ENCODE assay signal across 8 cellular contexts in genomic region chr15:82709081-82709420, GRCh38.
DNase-seq lines count a peak whose midpoint lies in the region.

No MANE protein-coding gene starts in this region.

- H3K9me3 ChIP-seq in endocrine pancreas (ENCODE audit: control insufficient read depth, low read length) = no peaks in the 10 kb centered on the region

- peak overlapping the region; percentile 42 for H3K9ac ChIP-seq in endocrine pancreas (ENCODE audit: control insufficient read depth, insufficient read depth, low read length)
- H3K9ac ChIP-seq in rectal smooth muscle tissue (ENCODE audit: low read length) = no peak overlapping the region

- H3K36me3 ChIP-seq in endocrine pancreas (ENCODE audit: control insufficient read depth, insufficient read depth, low read length) = no peaks in the 10 kb centered on the region
- H3K36me3 ChIP-seq in rectal smooth muscle tissue (ENCODE audit: control insufficient read depth, insufficient read depth, low read length) = no peaks in the 10 kb centered on the region

- no peak overlapping the region for H3K27ac ChIP-seq in rectal smooth muscle tissue (ENCODE audit: low read depth, low read length)

- DNase-seq in NCI-H1436 (lab: John Stamatoyannopoulos, UW) (peak; percentile 17), NCI-H1436 treated with DMSO at 0.1 percent for 48 hours (lab: John Stamatoyannopoulos, UW) (no peak), NCI-H226 (peak; percentile 26), NCI-H1048 (lab: John Stamatoyannopoulos, UW) (no peak), kidney tubule cell (ENCODE audit: low spot score) (no peak), NCI-H2107 (lab: John Stamatoyannopoulos, UW) (no peak)

- H3K27me3 ChIP-seq in endocrine pancreas (ENCODE audit: control insufficient read depth, insufficient read depth, low read length) (no peaks in the 10 kb centered on the region), rectal smooth muscle tissue (ENCODE audit: control insufficient read depth, insufficient read depth, low read length) (no peaks in the 10 kb centered on the region)

- H3K4me3 ChIP-seq in endocrine pancreas (ENCODE audit: control insufficient read depth, insufficient read depth, low read length) (peak overlapping the region; percentile 66), rectal smooth muscle tissue (ENCODE audit: low read length) (peak overlapping the region; percentile 1)

- H3K4me1 ChIP-seq in endocrine pancreas (ENCODE audit: control insufficient read depth, insufficient read depth, low read length) (no peaks in the 10 kb centered on the region), rectal smooth muscle tissue (ENCODE audit: control insufficient read depth, insufficient read depth, low read length) (no peaks in the 10 kb centered on the region)

Comparison
In these comparisons a context has a peak if more than half of its experiments do, and no peak if none do; other contexts are left out.
1. DNase-seq: peak in NCI-H1436 (single experiment) and NCI-H226 (single experiment); none in NCI-H1436 treated with DMSO at 0.1 percent for 48 hours (single experiment), NCI-H1048 (single experiment), kidney tubule cell (single experiment) and NCI-H2107 (single experiment).